20 cellular contexts compared by ENCODE assay signal in the genomic region with DNA sequence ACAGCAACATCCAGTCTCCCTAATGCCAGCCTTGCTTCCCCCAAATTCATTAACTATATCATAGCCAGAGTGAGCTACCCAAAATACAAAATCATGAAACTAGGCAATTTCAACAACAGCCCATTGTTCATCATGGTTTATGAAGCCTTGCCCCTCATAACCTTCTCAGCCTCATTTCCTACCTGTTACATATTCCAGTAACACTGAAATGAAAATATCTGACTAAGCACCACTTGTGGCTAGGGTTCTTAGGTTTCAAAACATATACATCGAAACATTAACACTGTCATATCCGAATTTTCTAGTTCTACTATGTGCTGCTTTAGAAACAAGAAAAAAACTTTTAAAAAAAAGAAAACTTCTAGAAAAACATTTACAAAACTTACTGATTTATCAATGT.
"Had no signal": no experiment of that assay in that cellular context is flagged by ENCODE, and none has a peak within 500 bp of the region (broad histone marks: within the 10 kb centered on the region; RNA-seq: fewer than 3 reads in every experiment).

No MANE protein-coding gene starts in this region.

- H3K27ac Mint-ChIP-seq: nephron progenitor cell; progenitor cell of endocrine pancreas; stimulated activated naive CD8-positive, alpha-beta T cell treated with anti-CD3 and anti-CD28 coated beads, Interleukin-15, Interleukin-2, amounts not matched to agents 100 ng/mL and 50 ng/mL, for 24 hours; T-helper 1 cell treated with Interleukin-12 subunit alpha and Interleukin-12 subunit beta and Interleukin-4 antibody, amounts not matched to agents 30 μg/mL and 1 μg/mL, for 36 hours had no signal

- H3K4me3 Mint-ChIP-seq: effector memory CD8-positive, alpha-beta T cell; nephron progenitor cell; stimulated activated naive CD8-positive, alpha-beta T cell treated with anti-CD3 and anti-CD28 coated beads, Interleukin-15, Interleukin-2, amounts not matched to agents 100 ng/mL and 50 ng/mL, for 24 hours; T-helper 1 cell treated with Interleukin-12 subunit alpha and Interleukin-12 subunit beta and Interleukin-4 antibody, amounts not matched to agents 30 μg/mL and 1 μg/mL, for 36 hours had no signal

- DNase-seq: activated CD4-positive, alpha-beta T cell treated with anti-CD3 and anti-CD28 coated beads, Interleukin-2, amount 50 U/mL, for 4 hours; activated CD8-positive, alpha-beta memory T cell treated with anti-CD3 and anti-CD28 coated beads, Interleukin-2, amount 50 U/mL, for 48 hours; dermis blood vessel endothelial cell; effector memory CD8-positive, alpha-beta T cell; foreskin keratinocyte; glutamatergic neuron; hypothalamus; kidney glomerular epithelial cell; left ventricle myocardium superior; mesenchymal stem cell; nephron progenitor cell; occipital lobe; stimulated activated CD4-positive, alpha-beta T cell treated with anti-CD3 and anti-CD28 coated beads, Interleukin-15, amount 100 ng/mL, for 24 hours; stimulated activated CD4-positive, alpha-beta T cell treated with anti-CD3 and anti-CD28 coated beads, Interleukin-4, amount 100 ng/mL, for 1 hour; testis; upper lobe of left lung; WERI-Rb-1 had no signal

- ATAC-seq: effector memory CD8-positive, alpha-beta T cell; foreskin keratinocyte; left ventricle myocardium superior had no signal

- H3K9me3 Mint-ChIP-seq: effector memory CD8-positive, alpha-beta T cell; nephron progenitor cell; stimulated activated naive CD8-positive, alpha-beta T cell treated with anti-CD3 and anti-CD28 coated beads, Interleukin-15, Interleukin-2, amounts not matched to agents 100 ng/mL and 50 ng/mL, for 24 hours; T-helper 1 cell treated with Interleukin-12 subunit alpha and Interleukin-12 subunit beta and Interleukin-4 antibody, amounts not matched to agents 30 μg/mL and 1 μg/mL, for 36 hours had no signal

- H3K4me1 Mint-ChIP-seq: nephron progenitor cell had no signal

- H3K27me3 Mint-ChIP-seq: effector memory CD8-positive, alpha-beta T cell; progenitor cell of endocrine pancreas; stimulated activated naive CD8-positive, alpha-beta T cell treated with anti-CD3 and anti-CD28 coated beads, Interleukin-15, Interleukin-2, amounts not matched to agents 100 ng/mL and 50 ng/mL, for 24 hours had no signal
